ENCODE assay signal across 36 cellular contexts in genomic region chr3:78077842-78078241, GRCh38.
A peak's percentile ranks its signal among the peaks of the same experiment; 100 is the strongest.
DNase-seq lines count a peak whose midpoint lies in the region; ATAC-seq, FAIRE-seq and TF ChIP-seq lines count a peak whose summit lies in the region.
"Had no signal": no experiment of that assay in that cellular context is flagged by ENCODE, and none has a peak within 500 bp of the region (broad histone marks: within the 10 kb centered on the region; RNA-seq: fewer than 3 reads in every experiment).

No MANE protein-coding gene starts in this region.

- BruUV-seq in PC-3 (replicated peaks; lab: Mats Ljungman, UMichigan): no TSS peak
- no TSS peak for BruUV-seq in GM12878 (replicated peaks; lab: Mats Ljungman, UMichigan)

- in situ Hi-C loops in GM12878 (cut with MboI): no loop called here

- peaks cover 5% of the 10 kb centered on the region; the same call in 2 of the 3 replicates for H3K9me3 Mint-ChIP-seq in GM23338
- H3K9me3 Mint-ChIP-seq in CD8-positive, alpha-beta memory T cell: peaks cover 2 to 44% (median 7%) of the 10 kb centered on the region in 5 donors

- no peak overlapping the region for H3K4me3 Mint-ChIP-seq in GM23338
- no peak overlapping the region for H3K4me3 Mint-ChIP-seq in CD8-positive, alpha-beta memory T cell
- H3K4me3 Mint-ChIP-seq: B cell; CD14-positive monocyte; CD4-positive, alpha-beta memory T cell; CD4-positive, alpha-beta T cell; CD4-positive, CD25-positive, alpha-beta regulatory T cell; CD8-positive, alpha-beta T cell had no signal

- no peak for TF ChIP-seq POLR2A in GM12878 (IDR thresholded peaks at IDR 0.05; ENCODE audit: low read depth, low read length)

- DNase-seq in PC-3 (peak; percentile 23), GM12878 (ENCODE audit: low read depth, low spot score) (no peak), activated T-cell treated with anti-CD3 and anti-CD28 coated beads for 4 hours (no peak), GM23338 (ENCODE audit: low spot score) (no peak)
- no peak for DNase-seq in CD8-positive, alpha-beta memory T cell
- DNase-seq: 8988T; ACHN; AML-193; BE2C; C1 segment of cervical spinal cord; Caco-2; Calu3; CD4-positive, alpha-beta memory T cell; CD4-positive, alpha-beta T cell; CD4-positive, CD25-positive, alpha-beta regulatory T cell; CD8-positive, alpha-beta T cell; COR-L47; DMS 273 treated with DMSO at 0.1 percent for 48 hours; DMS153; DMS53; DMS79; DMS79 treated with DMSO at 0.1 percent for 48 hours; DND-41; EL had no signal

- no peak overlapping the region for H3K4me2 ChIP-seq in PC-3 (ENCODE audit: low read length)
- H3K4me2 ChIP-seq in GM12878 (ENCODE audit: control insufficient read depth, insufficient read depth): no peak overlapping the region
- H3K4me2 ChIP-seq in GM23338: no peak overlapping the region
- H3K4me2 ChIP-seq: A549; BLaER1; BLaER1 treated with 17β-estradiol and CSF1 and Interleukin-3, amounts not matched to agents 10 nM and 100 nM had no signal

- no peak for TF ChIP-seq CTCF in PC-3 (conservative IDR thresholded peaks at IDR 0.05; ENCODE audit: low read depth, low read length)
- TF ChIP-seq CTCF in GM12878 (IDR thresholded peaks at IDR 0.05 in 2 of 3, conservative IDR thresholded peaks at IDR 0.05 in 1 of 3; ENCODE audit: control insufficient read depth in 2 of 3, extremely low read depth in 1 of 3, insufficient read depth in 1 of 3, low read depth in 3 of 3, low read length in 3 of 3): no peak
- no peak for TF ChIP-seq CTCF in GM23338 (conservative IDR thresholded peaks at IDR 0.05; ENCODE audit: low read depth in 2 of 2)

- H3K79me2 ChIP-seq in PC-3 (ENCODE audit: low read length) (no peaks in the 10 kb centered on the region), GM12878 (ENCODE audit: control insufficient read depth, insufficient read depth, low read length) (no peaks in the 10 kb centered on the region), GM23338 (replicated peaks; ENCODE audit: insufficient read depth) (no peaks in the 10 kb centered on the region)

- 0 out of 2 replicates have a peak overlapping the region, but pooled peaks have one; percentile 88 for H3K27ac ChIP-seq in PC-3 (ENCODE audit: low read length)
- H3K27ac ChIP-seq in GM12878 (ENCODE audit: control insufficient read depth, insufficient read depth): no peak overlapping the region
- no peak overlapping the region for H3K27ac ChIP-seq in GM23338 (ENCODE audit: low read depth)
- no peak overlapping the region for H3K27ac ChIP-seq in CD8-positive, alpha-beta memory T cell (ENCODE audit: low read depth, low read length)
- H3K27ac ChIP-seq: 22Rv1; A549; BLaER1; BLaER1 treated with 17β-estradiol and CSF1 and Interleukin-3, amounts not matched to agents 10 nM and 100 nM; C4-2B had no signal

- TF ChIP-seq EP300 in GM12878 (IDR thresholded peaks at IDR 0.05; ENCODE audit: borderline replicate concordance in 1 of 2, control insufficient read depth in 1 of 2, low read depth in 2 of 2, low read length in 2 of 2): no peak

- peak; percentile 35 for ATAC-seq in GM18520 (IDR thresholded peaks at IDR 0.05; ENCODE audit: unreplicated experiment)
- peak; percentile 64 for ATAC-seq in GM18858 (IDR thresholded peaks at IDR 0.05; ENCODE audit: unreplicated experiment)
- no peak for ATAC-seq in PC-3
- peak; percentile 61 for ATAC-seq in GM12878
- no peak for ATAC-seq in GM18873 (IDR thresholded peaks at IDR 0.05; ENCODE audit: low FRiP score, unreplicated experiment)
- ATAC-seq in GM23338: no peak
- ATAC-seq: A549; CD8-positive, alpha-beta T cell had no signal

- H3K27ac Mint-ChIP-seq in GM23338: no peak overlapping the region
- H3K27ac Mint-ChIP-seq in CD8-positive, alpha-beta memory T cell: no peak overlapping the region
- H3K27ac Mint-ChIP-seq: B cell; CD14-positive monocyte; CD4-positive, alpha-beta memory T cell; CD4-positive, alpha-beta T cell; CD4-positive, CD25-positive, alpha-beta regulatory T cell; CD8-positive, alpha-beta T cell had no signal

- peaks cover 30% of the 10 kb centered on the region for H3K4me1 ChIP-seq in PC-3 (ENCODE audit: insufficient read depth, low read length)
- H3K4me1 ChIP-seq in GM12878 (ENCODE audit: control insufficient read depth, insufficient read depth, low read length): no peaks in the 10 kb centered on the region
- no peaks in the 10 kb centered on the region for H3K4me1 ChIP-seq in GM23338 (ENCODE audit: insufficient read depth)
- no peaks in the 10 kb centered on the region for H3K4me1 ChIP-seq in CD8-positive, alpha-beta memory T cell (ENCODE audit: insufficient read depth, low read length)
- H3K4me1 ChIP-seq: A549; BE2C; BLaER1; BLaER1 treated with 17β-estradiol and CSF1 and Interleukin-3, amounts not matched to agents 10 nM and 100 nM; Caco-2 had no signal

- no peak for FAIRE-seq in GM12878 (lab: Jason Lieb, UNC)
- FAIRE-seq: A204.1, A549, D721Med had no signal

- peaks cover 6% of the 10 kb centered on the region; the same call in 2 of the 3 replicates for H3K36me3 Mint-ChIP-seq in GM23338 (ENCODE audit: low read depth)
- H3K36me3 Mint-ChIP-seq in CD8-positive, alpha-beta memory T cell: no peaks in the 10 kb centered on the region
- H3K36me3 Mint-ChIP-seq: CD14-positive monocyte; CD4-positive, alpha-beta memory T cell; CD4-positive, CD25-positive, alpha-beta regulatory T cell; CD8-positive, alpha-beta T cell had no signal

- CTCF ChIA-PET in PC-3 (lab: Charles Lee): no interaction called here
- CTCF ChIA-PET in GM12878 (lab: Yijun Ruan, JAX): no interaction called here
- CTCF ChIA-PET in CD8-positive, alpha-beta memory T cell (lab: Charles Lee): no interaction called here

- H4K20me1 ChIP-seq in PC-3 (ENCODE audit: low read length) (no peaks in the 10 kb centered on the region), GM12878 (ENCODE audit: control insufficient read depth, insufficient read depth) (no peaks in the 10 kb centered on the region), GM23338 (replicated peaks; ENCODE audit: insufficient read depth) (no peaks in the 10 kb centered on the region)
- H4K20me1 ChIP-seq: BLaER1; BLaER1 treated with 17β-estradiol and CSF1 and Interleukin-3, amounts not matched to agents 10 nM and 100 nM had no signal

- H3K27me3 ChIP-seq in PC-3 (ENCODE audit: low read length) (no peaks in the 10 kb centered on the region), GM12878 (replicated peaks in 1 of 2; ENCODE audit: control insufficient read depth in 2 of 2, insufficient read depth in 2 of 2, low read length in 1 of 2) (no peaks in the 10 kb centered on the region; a peak in 1 of 4 replicates), GM23338 (ENCODE audit: insufficient read depth) (no peaks in the 10 kb centered on the region)
- H3K27me3 ChIP-seq in CD8-positive, alpha-beta memory T cell (ENCODE audit: insufficient read depth, low read length, poor library complexity, severe bottlenecking): no peaks in the 10 kb centered on the region
- H3K27me3 ChIP-seq: BE2C; BLaER1; BLaER1 treated with 17β-estradiol and CSF1 and Interleukin-3, amounts not matched to agents 10 nM and 100 nM had no signal

- H3K9me2 ChIP-seq in PC-3 (replicated peaks; ENCODE audit: low read length) (no peaks in the 10 kb centered on the region), GM23338 (ENCODE audit: insufficient read depth) (no peaks in the 10 kb centered on the region; the same call in 1 of the 2 replicates)

- H3K36me3 ChIP-seq in PC-3 (ENCODE audit: low read depth, low read length) (no peaks in the 10 kb centered on the region), GM12878 (ENCODE audit: control insufficient read depth in 2 of 2, insufficient read depth in 2 of 2, low read length in 1 of 2) (no peaks in the 10 kb centered on the region), GM23338 (ENCODE audit: insufficient read depth) (no peaks in the 10 kb centered on the region)
- no peaks in the 10 kb centered on the region for H3K36me3 ChIP-seq in CD8-positive, alpha-beta memory T cell (ENCODE audit: insufficient read depth, low read length)
- H3K36me3 ChIP-seq: BE2C; BLaER1; BLaER1 treated with 17β-estradiol and CSF1 and Interleukin-3, amounts not matched to agents 10 nM and 100 nM had no signal

- H3K9ac ChIP-seq in PC-3 (ENCODE audit: low read length): no peak overlapping the region
- H3K9ac ChIP-seq in GM12878 (ENCODE audit: control insufficient read depth, insufficient read depth, low read length): no peak overlapping the region
- H3K9ac ChIP-seq: BLaER1; BLaER1 treated with 17β-estradiol and CSF1 and Interleukin-3, amounts not matched to agents 10 nM and 100 nM had no signal

- TF ChIP-seq RAD21 in GM12878 (IDR thresholded peaks at IDR 0.05; ENCODE audit: insufficient read depth, low read depth, low read length): no peak

- SMC1A ChIA-PET in GM12878 (lab: Charles Lee; ENCODE audit: uncharacterized antibody, unreplicated experiment): no interaction called here

- H3K4me3 ChIP-seq in PC-3 (ENCODE audit: low read length) (no peak overlapping the region), GM12878 (no peak overlapping the region), GM23338 (no peak overlapping the region)
- no peak overlapping the region for H3K4me3 ChIP-seq in CD8-positive, alpha-beta memory T cell (ENCODE audit: low read length)
- H3K4me3 ChIP-seq: A549; BLaER1; BLaER1 treated with 17β-estradiol and CSF1 and Interleukin-3, amounts not matched to agents 10 nM and 100 nM had no signal

- H3K4me1 Mint-ChIP-seq in GM23338: no peaks in the 10 kb centered on the region
- H3K4me1 Mint-ChIP-seq in CD8-positive, alpha-beta memory T cell: no peaks in the 10 kb centered on the region
- H3K4me1 Mint-ChIP-seq: B cell; CD14-positive monocyte; CD4-positive, alpha-beta memory T cell; CD4-positive, CD25-positive, alpha-beta regulatory T cell had no signal

- intact Hi-C loops in PC-3 (cut with micrococcal nuclease) (loop anchor here (2.0 to 10.0 kb wide), 2 partner anchors 45 to 753 kb away; no protein-coding TSS in a partner anchor), GM12878 (cut with micrococcal nuclease; ENCODE audit: unreplicated experiment) (no loop called here)

- H3K9me3 ChIP-seq in PC-3 (ENCODE audit: low read length) (no peaks in the 10 kb centered on the region), GM12878 (replicated peaks; ENCODE audit: control insufficient read depth, insufficient read depth, low read length) (no peaks in the 10 kb centered on the region)
- H3K9me3 ChIP-seq in CD8-positive, alpha-beta memory T cell (ENCODE audit: low read length): no peaks in the 10 kb centered on the region
- H3K9me3 ChIP-seq: A549, BE2C, BLaER1, Caco-2 had no signal

- H3F3A ChIP-seq in PC-3 (ENCODE audit: low read length, unreplicated experiment) (no peaks in the 10 kb centered on the region), GM23338 (replicated peaks; ENCODE audit: low read depth) (no peaks in the 10 kb centered on the region)

- 3% methylated on average over 2 of the region's 2 CpGs for WGBS in GM12878 (ENCODE audit: insufficient coverage, insufficient replicate concordance, low lambda C conversion rate, missing lambda C conversion rate)

- H2AFZ ChIP-seq in PC-3 (ENCODE audit: low read length) (no peak overlapping the region), GM12878 (ENCODE audit: control insufficient read depth, low read depth, low read length) (no peak overlapping the region), GM23338 (no peak overlapping the region)

- RAD21 ChIA-PET in GM12878 (lab: Charles Lee; ENCODE audit: unreplicated experiment): no interaction called here

- H3K27me3 Mint-ChIP-seq in GM23338 (ENCODE audit: insufficient read depth, low read depth, poor library complexity): no peaks in the 10 kb centered on the region
- no peaks in the 10 kb centered on the region for H3K27me3 Mint-ChIP-seq in CD8-positive, alpha-beta memory T cell
- H3K27me3 Mint-ChIP-seq: B cell; CD4-positive, alpha-beta memory T cell; CD4-positive, alpha-beta T cell; CD4-positive, CD25-positive, alpha-beta regulatory T cell had no signal

- POLR2A ChIA-PET in PC-3 (lab: Charles Lee; ENCODE audit: unreplicated experiment): no interaction called here
- POLR2A ChIA-PET in GM12878 (lab: Charles Lee): no interaction called here
- POLR2A ChIA-PET in CD8-positive, alpha-beta memory T cell (lab: Charles Lee): no interaction called here

Comparison
In these comparisons a context has a peak if more than half of its experiments do, and no peak if none do; other contexts are left out.
1. ATAC-seq: peak in GM18520 (single experiment), GM18858 (single experiment) and GM12878 (single experiment); none in PC-3 (single experiment), GM18873 (single experiment) and GM23338 (single experiment).